Comparison of ENCODE assay signal across 12 cellular contexts in genomic region chr12:104998423-104999346, GRCh38. TPM values are rescaled to one million over a fixed set of nuclear protein-coding genes. Genes with fewer than 3 reads are reported as not detected.
DNase-seq lines count a peak whose midpoint lies in the region; ATAC-seq, FAIRE-seq and TF ChIP-seq lines count a peak whose summit lies in the region.
"Had no signal": no experiment of that assay in that cellular context is flagged by ENCODE, and none has a peak within 500 bp of the region (broad histone marks: within the 10 kb centered on the region; RNA-seq: fewer than 3 reads in every experiment).

No MANE protein-coding gene starts in this region.

- no peaks in the 10 kb centered on the region for H3K79me2 ChIP-seq in mesendoderm (ENCODE audit: control insufficient read depth, insufficient read depth, low read length)

- H3K36me3 ChIP-seq in kidney (ENCODE audit: control insufficient read depth in 1 of 2, insufficient read depth in 2 of 2, low read length in 2 of 2) (peaks cover 8 to 13% of the 10 kb centered on the region in 2 donors), mesendoderm (ENCODE audit: control insufficient read depth, insufficient read depth, low read length) (peaks cover 2% of the 10 kb centered on the region)

- H4K5ac ChIP-seq in mesendoderm (ENCODE audit: low read length), result no peak overlapping the region

- no peak overlapping the region for H3K27ac ChIP-seq in kidney (ENCODE audit: low read depth in 2 of 2, low read length in 2 of 2)
- no peak overlapping the region for H3K27ac ChIP-seq in mesendoderm (ENCODE audit: low read depth, low read length)
- H3K27ac ChIP-seq: psoas muscle had no signal

- H3K56ac ChIP-seq in mesendoderm (ENCODE audit: low read length), result no peak overlapping the region

- ATAC-seq in HG03457 (IDR thresholded peaks at IDR 0.05; ENCODE audit: unreplicated experiment) (no peak), GM18909 (IDR thresholded peaks at IDR 0.05; ENCODE audit: poor library complexity, unreplicated experiment) (no peak)
- ATAC-seq: psoas muscle had no signal

- no peak overlapping the region for H3K4ac ChIP-seq in mesendoderm (ENCODE audit: low read depth, low read length)

- H3K4me3 ChIP-seq in kidney (ENCODE audit: low read length in 2 of 2) (no peak overlapping the region), mesendoderm (ENCODE audit: low read length) (no peak overlapping the region)
- H3K4me3 ChIP-seq: psoas muscle had no signal

- H4K8ac ChIP-seq in mesendoderm (ENCODE audit: low read depth, low read length), result no peak overlapping the region

- no peak overlapping the region for H2BK120ac ChIP-seq in mesendoderm (ENCODE audit: low read depth, low read length)

- H3K23ac ChIP-seq in mesendoderm (ENCODE audit: low read length), result no peak overlapping the region

- DNase-seq in COR-L47 (lab: John Stamatoyannopoulos, UW) (peak; percentile 92), NCI-H1105 treated with DMSO at 0.1 percent for 48 hours (lab: John Stamatoyannopoulos, UW) (peak; percentile 97), NCI-H510A treated with DMSO at 0.1 percent for 48 hours (lab: John Stamatoyannopoulos, UW) (peak; percentile 94), kidney (peak; percentile 67), mesendoderm (no peak), cerebellar nuclear complex (lab: John Stamatoyannopoulos, UW) (no peak)
- DNase-seq: KG1, psoas muscle had no signal

- H3K18ac ChIP-seq in mesendoderm (ENCODE audit: low read length), result no peak overlapping the region

- H3K79me1 ChIP-seq in mesendoderm (ENCODE audit: low read length), result peaks cover 3% of the 10 kb centered on the region

- H3K27me3 ChIP-seq in mesendoderm (ENCODE audit: insufficient read depth, low read length, poor library complexity), result no peaks in the 10 kb centered on the region

- H2BK5ac ChIP-seq in mesendoderm (ENCODE audit: low read length), result no peak overlapping the region

- H2AK5ac ChIP-seq in mesendoderm (ENCODE audit: low read length), result no peak overlapping the region

- H3K9me3 ChIP-seq in kidney (ENCODE audit: control insufficient read depth in 1 of 2, low read length in 2 of 2), result no peaks in the 10 kb centered on the region
- H3K9me3 ChIP-seq: psoas muscle had no signal

- no peak overlapping the region for H2BK15ac ChIP-seq in mesendoderm (replicated peaks; ENCODE audit: low read depth)

- FAIRE-seq in kidney (lab: Jason Lieb, UNC), result no peak
- FAIRE-seq: colon, G401.6 had no signal

- no peak overlapping the region for H3K9ac ChIP-seq in kidney (ENCODE audit: low read length in 2 of 2)
- no peak overlapping the region for H3K9ac ChIP-seq in mesendoderm (ENCODE audit: low read length)

- H3K4me1 ChIP-seq in kidney (ENCODE audit: control insufficient read depth in 1 of 2, insufficient read depth in 1 of 2, low read depth in 1 of 2, low read length in 2 of 2) (no peaks in the 10 kb centered on the region), mesendoderm (ENCODE audit: control insufficient read depth, low read depth, low read length) (no peaks in the 10 kb centered on the region)

- no peak overlapping the region for H3K4me2 ChIP-seq in mesendoderm (ENCODE audit: low read length)

- intact Hi-C loops in kidney (cut with DNase I), result no loop called here

- WGBS in mesendoderm (ENCODE audit: extremely low coverage, insufficient coverage, low lambda C conversion rate), result no CpG with 5 or more reads among the region's 15 CpGs

- TF ChIP-seq CTCF in kidney (IDR thresholded peaks at IDR 0.05; ENCODE audit: borderline replicate concordance, extremely low read depth, insufficient read depth), result no peak

RNA-seq across cellular contexts. Expression of gene NOPCHAP1, which starts 12.6 kb away (rescaled TPM):
- total RNA-seq in kidney, result 15.3 TPM
- 14.8 TPM for polyA plus RNA-seq in kidney (ENCODE audit: insufficient read depth, low read depth, low replicate concordance)
- polyA plus RNA-seq in mesendoderm (2013, experiment 1 of 2), result 69.1 TPM
- 66.7 TPM for polyA plus RNA-seq in mesendoderm (2013, experiment 2 of 2)

RNA-seq across cellular contexts. Expression of gene SLC41A2, which starts 40.6 kb away (rescaled TPM):
- total RNA-seq in kidney, result 27.6 TPM
- polyA plus RNA-seq in kidney (ENCODE audit: insufficient read depth, low read depth, low replicate concordance), result 3.2 TPM
- polyA plus RNA-seq in mesendoderm (2013, experiment 1 of 2), result 2.2 TPM
- polyA plus RNA-seq in mesendoderm (2013, experiment 2 of 2), result 2.1 TPM

Comparison
In these comparisons a context has a peak if more than half of its experiments do, and no peak if none do; other contexts are left out.
1. DNase-seq: peak in COR-L47 (single experiment), NCI-H1105 treated with DMSO at 0.1 percent for 48 hours (single experiment), NCI-H510A treated with DMSO at 0.1 percent for 48 hours (single experiment) and kidney (single experiment); none in mesendoderm (single experiment) and cerebellar nuclear complex (0 of 2).